In the genomic region with DNA sequence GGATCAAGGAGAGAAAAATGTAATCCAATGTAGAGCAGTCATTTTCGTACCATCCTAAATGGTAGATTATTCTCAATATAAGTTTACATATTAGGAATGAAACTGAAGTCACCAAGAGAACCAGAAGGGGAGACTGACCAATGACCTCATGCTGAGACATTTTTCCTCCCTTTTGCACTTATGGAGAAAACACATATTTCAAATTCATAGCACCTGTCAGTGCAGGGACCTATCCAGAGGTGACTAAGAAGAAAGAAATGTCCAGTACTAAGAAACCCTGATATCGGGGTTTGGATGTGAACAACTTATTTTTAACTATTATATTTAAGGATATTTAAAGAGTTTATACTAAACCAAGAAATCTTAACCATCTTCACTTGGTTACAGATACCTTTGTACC, we compare ENCODE assay signal across 32 cellular contexts. TPM values are rescaled to one million over a fixed set of nuclear protein-coding genes. Genes with fewer than 3 reads are reported as not detected.
A peak's percentile ranks its signal among the peaks of the same experiment; 100 is the strongest.
DNase-seq lines count a peak whose midpoint lies in the region; ATAC-seq, FAIRE-seq and TF ChIP-seq lines count a peak whose summit lies in the region.
"Had no signal": no experiment of that assay in that cellular context is flagged by ENCODE, and none has a peak within 500 bp of the region (broad histone marks: within the 10 kb centered on the region; RNA-seq: fewer than 3 reads in every experiment).

No MANE protein-coding gene starts in this region.

- POLR2A ChIA-PET in PC-3 (lab: Charles Lee; ENCODE audit: unreplicated experiment), result no interaction called here
- POLR2A ChIA-PET in endothelial cell of umbilical vein (lab: Charles Lee), result no interaction called here

- no peak for TF ChIP-seq POLR2A in endothelial cell of umbilical vein (IDR thresholded peaks at IDR 0.05; ENCODE audit: low read depth, low read length)

- H3K36me3 ChIP-seq in PC-3 (ENCODE audit: low read depth, low read length) (peaks cover 25% of the 10 kb centered on the region), endothelial cell of umbilical vein (ENCODE audit: control insufficient read depth in 2 of 2, extremely low read depth in 1 of 2, insufficient read depth in 2 of 2, low read length in 2 of 2) (peaks cover 3 to 17% of the 10 kb centered on the region in 2 experiments)
- H3K36me3 ChIP-seq: ovary had no signal

- H3K9ac ChIP-seq in PC-3 (ENCODE audit: low read length), result no peak overlapping the region
- no peak overlapping the region for H3K9ac ChIP-seq in endothelial cell of umbilical vein (replicated peaks; ENCODE audit: extremely low read depth, insufficient read depth, low read length)

- no peak overlapping the region for H3K27ac ChIP-seq in PC-3 (ENCODE audit: low read length)
- H3K27ac ChIP-seq in endothelial cell of umbilical vein (ENCODE audit: insufficient read depth, low read depth, low read length), result no peak overlapping the region
- H3K27ac ChIP-seq: brain microvascular endothelial cell, epithelial cell of prostate, ovary, VCaP had no signal

- no peaks in the 10 kb centered on the region for H3K9me2 ChIP-seq in PC-3 (replicated peaks; ENCODE audit: low read length)

- no peaks in the 10 kb centered on the region for H3K9me1 ChIP-seq in endothelial cell of umbilical vein (replicated peaks; ENCODE audit: control insufficient read depth, extremely low read depth, insufficient read depth, low read length)

- no peaks in the 10 kb centered on the region for H3K4me1 Mint-ChIP-seq in progenitor cell of endocrine pancreas (ENCODE audit: low read depth)
- H3K4me1 Mint-ChIP-seq: activated CD4-positive, alpha-beta T cell treated with anti-CD3 and anti-CD28 coated beads, Interleukin-2, amount 10 ng/mL, durations not matched to agents 7 days and 5 days; activated CD8-positive, alpha-beta memory T cell treated with anti-CD3 and anti-CD28 coated beads, Interleukin-2, amount 10 ng/mL, durations not matched to agents 7 days and 5 days; nephron had no signal

- no peak overlapping the region for H3K4me3 Mint-ChIP-seq in progenitor cell of endocrine pancreas (ENCODE audit: low read depth)
- H3K4me3 Mint-ChIP-seq: activated CD4-positive, alpha-beta T cell treated with anti-CD3 and anti-CD28 coated beads, Interleukin-2, amount 10 ng/mL, durations not matched to agents 7 days and 5 days; activated CD8-positive, alpha-beta memory T cell treated with anti-CD3 and anti-CD28 coated beads, Interleukin-2, amount 10 ng/mL, durations not matched to agents 7 days and 5 days; nephron; type B pancreatic cell had no signal

- no peaks in the 10 kb centered on the region for H3K9me3 Mint-ChIP-seq in progenitor cell of endocrine pancreas (ENCODE audit: low read depth)
- H3K9me3 Mint-ChIP-seq: activated CD4-positive, alpha-beta T cell treated with anti-CD3 and anti-CD28 coated beads, Interleukin-2, amount 10 ng/mL, durations not matched to agents 7 days and 5 days; nephron; type B pancreatic cell had no signal

- no peak for ATAC-seq in PC-3
- ATAC-seq in GM21737 (IDR thresholded peaks at IDR 0.05; ENCODE audit: unreplicated experiment), result no peak
- ATAC-seq: activated CD8-positive, alpha-beta memory T cell treated with anti-CD3 and anti-CD28 coated beads, Interleukin-2, amount 10 ng/mL, durations not matched to agents 7 days and 5 days; left cardiac atrium had no signal

- no peak overlapping the region for H2AFZ ChIP-seq in PC-3 (ENCODE audit: low read length)
- no peak overlapping the region for H2AFZ ChIP-seq in endothelial cell of umbilical vein (ENCODE audit: low read depth, low read length)

- H3K36me3 Mint-ChIP-seq in progenitor cell of endocrine pancreas (ENCODE audit: insufficient read depth), result peaks cover 9% of the 10 kb centered on the region

- H3K4me2 ChIP-seq in PC-3 (ENCODE audit: low read length), result no peak overlapping the region
- H3K4me2 ChIP-seq in endothelial cell of umbilical vein (ENCODE audit: insufficient read depth, low read length), result no peak overlapping the region

- peak overlapping the region; percentile 84 for H3K27ac Mint-ChIP-seq in progenitor cell of endocrine pancreas
- H3K27ac Mint-ChIP-seq: activated CD4-positive, alpha-beta T cell treated with anti-CD3 and anti-CD28 coated beads, Interleukin-2, amount 10 ng/mL, durations not matched to agents 7 days and 5 days; activated CD8-positive, alpha-beta memory T cell treated with anti-CD3 and anti-CD28 coated beads, Interleukin-2, amount 10 ng/mL, durations not matched to agents 7 days and 5 days; nephron; type B pancreatic cell had no signal

- H3K27me3 ChIP-seq in PC-3 (ENCODE audit: low read length) (no peaks in the 10 kb centered on the region), endothelial cell of umbilical vein (ENCODE audit: control insufficient read depth in 2 of 2, insufficient read depth in 2 of 2, low read length in 2 of 2) (no peaks in the 10 kb centered on the region)
- H3K27me3 ChIP-seq: brain microvascular endothelial cell, ovary had no signal

- H3K27me3 Mint-ChIP-seq in progenitor cell of endocrine pancreas, result no peaks in the 10 kb centered on the region
- H3K27me3 Mint-ChIP-seq: activated CD4-positive, alpha-beta T cell treated with anti-CD3 and anti-CD28 coated beads, Interleukin-2, amount 10 ng/mL, durations not matched to agents 7 days and 5 days; activated CD8-positive, alpha-beta memory T cell treated with anti-CD3 and anti-CD28 coated beads, Interleukin-2, amount 10 ng/mL, durations not matched to agents 7 days and 5 days; type B pancreatic cell had no signal

- H3K4me3 ChIP-seq in PC-3 (ENCODE audit: low read length) (no peak overlapping the region), endothelial cell of umbilical vein (replicated peaks in 1 of 3; ENCODE audit: insufficient read depth in 1 of 3, low read depth in 1 of 3, low read length in 3 of 3) (no peak overlapping the region)
- H3K4me3 ChIP-seq: HAP-1, ovary had no signal

- no peaks in the 10 kb centered on the region for H3F3A ChIP-seq in PC-3 (ENCODE audit: low read length, unreplicated experiment)

- CTCF ChIA-PET in PC-3 (lab: Charles Lee) (no interaction called here), endothelial cell of umbilical vein (lab: Charles Lee) (no interaction called here)

- dilution Hi-C loops in endothelial cell of umbilical vein (cut with MboI; ENCODE audit: extremely low pct_ligation_motif_present, low sequenced_read_pairs), result no loop called here

- TF ChIP-seq CTCF in PC-3 (conservative IDR thresholded peaks at IDR 0.05; ENCODE audit: low read depth, low read length), result no peak
- TF ChIP-seq CTCF in endothelial cell of umbilical vein (IDR thresholded peaks at IDR 0.05; ENCODE audit: extremely low read depth in 1 of 2, insufficient read depth in 1 of 2, low read depth in 1 of 2, low read length in 2 of 2), result no peak
- TF ChIP-seq CTCF in progenitor cell of endocrine pancreas (IDR thresholded peaks at IDR 0.05; ENCODE audit: unreplicated experiment), result no peak

- BruUV-seq in PC-3 (replicated peaks; lab: Mats Ljungman, UMichigan) (no TSS peak), endothelial cell of umbilical vein (replicated peaks; lab: Mats Ljungman, UMichigan) (no TSS peak)

- FAIRE-seq in endothelial cell of umbilical vein (lab: Jason Lieb, UNC), result no peak
- FAIRE-seq: small intestine had no signal

- H3K4me1 ChIP-seq in PC-3 (ENCODE audit: insufficient read depth, low read length), result no peaks in the 10 kb centered on the region
- peaks cover 9% of the 10 kb centered on the region for H3K4me1 ChIP-seq in endothelial cell of umbilical vein (ENCODE audit: control insufficient read depth, extremely low read depth, insufficient read depth, low read length)
- H3K4me1 ChIP-seq: HAP-1 had no signal

- peak; percentile 78 for DNase-seq in ELR (ENCODE audit: low read depth)
- peak; percentile 35 for DNase-seq in PC-3
- DNase-seq in endothelial cell of umbilical vein (ENCODE audit: low read depth, low spot score), result peak; percentile 58
- DNase-seq in progenitor cell of endocrine pancreas (ENCODE audit: low spot score, unreplicated experiment), result no peak
- DNase-seq in NCI-H187 (lab: John Stamatoyannopoulos, UW), result no peak
- DNase-seq in stimulated activated CD4-positive, alpha-beta T cell treated with anti-CD3 and anti-CD28 coated beads, Interleukin-1b, Interleukin-23, amount 100 ng/mL, for 48 hours, result no peak
- DNase-seq in NCI-H187 treated with DMSO at 0.1 percent for 48 hours (lab: John Stamatoyannopoulos, UW), result no peak
- DNase-seq: activated CD4-positive, alpha-beta T cell treated with anti-CD3 and anti-CD28 coated beads, Interleukin-2, amount 10 ng/mL, durations not matched to agents 7 days and 5 days; activated CD8-positive, alpha-beta memory T cell treated with anti-CD3 and anti-CD28 coated beads, Interleukin-2, amount 10 ng/mL, durations not matched to agents 7 days and 5 days; activated naive CD4-positive, alpha-beta T cell treated with Interleukin-2 at 50 U/mL for 16 hours; activated T-cell treated with anti-CD3 and anti-CD28 coated beads, Interleukin-2, amount 50 U/mL, for 48 hours; brain microvascular endothelial cell; C1 segment of cervical spinal cord; COR-L47; DMS53; GF-D8; head of caudate nucleus; left cardiac atrium; NCI-H1092 treated with DMSO at 0.1 percent for 48 hours; NCI-H2029; NCI-H2227 treated with DMSO at 0.1 percent for 48 hours; NCI-H748 treated with DMSO at 0.1 percent for 48 hours; ovary; retina; small intestine; T-helper 9 cell had no signal

- intact Hi-C loops in PC-3 (cut with micrococcal nuclease) (no loop called here), endothelial cell of umbilical vein (cut with micrococcal nuclease) (no loop called here)

- H3K79me2 ChIP-seq in PC-3 (ENCODE audit: low read length) (no peaks in the 10 kb centered on the region), endothelial cell of umbilical vein (ENCODE audit: control insufficient read depth, insufficient read depth, low read length) (no peaks in the 10 kb centered on the region)

- no peaks in the 10 kb centered on the region for H4K20me1 ChIP-seq in PC-3 (ENCODE audit: low read length)
- H4K20me1 ChIP-seq in endothelial cell of umbilical vein (replicated peaks; ENCODE audit: control insufficient read depth, extremely low read depth, insufficient read depth, low read length), result no peaks in the 10 kb centered on the region

- H3K9me3 ChIP-seq in PC-3 (ENCODE audit: low read length) (no peaks in the 10 kb centered on the region), endothelial cell of umbilical vein (replicated peaks; ENCODE audit: control insufficient read depth, insufficient read depth, low read length) (no peaks in the 10 kb centered on the region)
- H3K9me3 ChIP-seq: HAP-1, ovary had no signal

RNA-seq across cellular contexts. Expression of gene LYRM2, which starts 16.6 kb away (rescaled TPM):
- total RNA-seq in PC-3 (2014; rRNA removed), result 10.5 and 11.2 TPM in 2 replicates
- total RNA-seq in endothelial cell of umbilical vein, result 37.7 and 41.9 TPM in 2 replicates
- polyA plus RNA-seq in endothelial cell of umbilical vein, result 6.3 and 11.8 TPM in 2 replicates
- 25.8 and 28.9 TPM in 2 replicates for polyA plus RNA-seq in endothelial cell of umbilical vein (2011; cell fraction: cytosol; rRNA removed)
- 7.1 and 9.9 TPM in 2 replicates for polyA plus RNA-seq in endothelial cell of umbilical vein (2011; cell fraction: nucleus; rRNA removed)
- 25.2 and 37.6 TPM in 2 replicates for polyA plus RNA-seq in endothelial cell of umbilical vein (2012)
- polyA minus RNA-seq in endothelial cell of umbilical vein, result 5.3 and 5.8 TPM in 2 replicates
- polyA minus RNA-seq in endothelial cell of umbilical vein (2011; cell fraction: cytosol; rRNA and poly(A)+ RNA removed), result 7.9 TPM
- polyA minus RNA-seq in endothelial cell of umbilical vein (2011; cell fraction: nucleus; rRNA and poly(A)+ RNA removed), result 7.3 and 12.1 TPM in 2 replicates
- total RNA-seq in progenitor cell of endocrine pancreas, result 38.6 and 46.5 TPM in 2 replicates

Comparison
In these comparisons a context has a peak if more than half of its experiments do, and no peak if none do; other contexts are left out.
1. DNase-seq: peak in ELR (single experiment), PC-3 (single experiment) and endothelial cell of umbilical vein (single experiment); none in progenitor cell of endocrine pancreas (single experiment), NCI-H187 (0 of 2), stimulated activated CD4-positive, alpha-beta T cell treated with anti-CD3 and anti-CD28 coated beads, Interleukin-1b, Interleukin-23, amount 100 ng/mL, for 48 hours (single experiment) and NCI-H187 treated with DMSO at 0.1 percent for 48 hours (single experiment).